8 cellular contexts compared by ENCODE assay signal in genomic region chr12:49945394-49946080, GRCh38. TPM values are rescaled to one million over a fixed set of nuclear protein-coding genes. Genes with fewer than 3 reads are reported as not detected.
DNase-seq lines count a peak whose midpoint lies in the region; ATAC-seq and TF ChIP-seq lines count a peak whose summit lies in the region.

No MANE protein-coding gene starts in this region.

- TF ChIP-seq POLR2A in Peyer's patch (IDR thresholded peaks at IDR 0.05): no peak

- in situ Hi-C loops in GM13976 (cut with MboI; ENCODE audit: low sequenced_read_pairs, unreplicated experiment): no loop called here

- H3K9me3 ChIP-seq in Peyer's patch: no peaks in the 10 kb centered on the region

- ATAC-seq in HG03354 (IDR thresholded peaks at IDR 0.05; ENCODE audit: poor library complexity, severe bottlenecking, unreplicated experiment): peak; percentile 83
- ATAC-seq in natural killer cell treated with Interleukin-12 subunit alpha and Interleukin-12 subunit beta and Interleukin-15 and Interleukin-18, amount 100 ng/mL, for 72 hours: peak; percentile 92 to 95
- peak; percentile 97 for ATAC-seq in stimulated activated effector memory CD8-positive, alpha-beta T cell treated with anti-CD3 and anti-CD28 coated beads, Interleukin-12 subunit alpha, Interleukin-12 subunit beta, amount 100 ng/mL, for 72 hours
- no peak for ATAC-seq in HG03342 (IDR thresholded peaks at IDR 0.05; ENCODE audit: unreplicated experiment)

- H3K4me3 Mint-ChIP-seq in activated T-helper 1 cell treated with anti-CD3 and anti-CD28 coated beads, Interleukin-12 subunit alpha, Interleukin-12 subunit beta, Interleukin-2, Interleukin-4 antibody, amounts not matched to agents 30 ng/mL and 10 ng/mL and 1 ng/mL, durations not matched to agents 14 hours and 24 hours and 36 hours: peak overlapping the region; percentile 77
- peak overlapping the region; percentile 80 for H3K4me3 Mint-ChIP-seq in natural killer cell treated with Interleukin-12 subunit alpha and Interleukin-12 subunit beta and Interleukin-15 and Interleukin-18, amount 100 ng/mL, for 72 hours
- H3K4me3 Mint-ChIP-seq in stimulated activated effector memory CD8-positive, alpha-beta T cell treated with anti-CD3 and anti-CD28 coated beads, Interleukin-12 subunit alpha, Interleukin-12 subunit beta, amount 100 ng/mL, for 72 hours: peak overlapping the region; percentile 67

- peak; percentile 93 for DNase-seq in GM13976 (ENCODE audit: low spot score)
- DNase-seq in Peyer's patch: peak; percentile 59 to 90 (median 87)
- DNase-seq in activated T-helper 1 cell treated with anti-CD3 and anti-CD28 coated beads, Interleukin-12 subunit alpha, Interleukin-12 subunit beta, Interleukin-2, Interleukin-4 antibody, amounts not matched to agents 30 ng/mL and 10 ng/mL and 1 ng/mL, durations not matched to agents 14 hours and 24 hours and 36 hours (ENCODE audit: low spot score): peak; percentile 74
- peak; percentile 63 for DNase-seq in fibroblast of peridontal ligament (ENCODE audit: extremely low read depth)
- DNase-seq in natural killer cell treated with Interleukin-12 subunit alpha and Interleukin-12 subunit beta and Interleukin-15 and Interleukin-18, amount 100 ng/mL, for 72 hours (ENCODE audit: low spot score): peak; percentile 85
- DNase-seq in stimulated activated effector memory CD8-positive, alpha-beta T cell treated with anti-CD3 and anti-CD28 coated beads, Interleukin-12 subunit alpha, Interleukin-12 subunit beta, amount 100 ng/mL, for 72 hours (ENCODE audit: low spot score in 2 of 2): peak; percentile 88 to 94

- no peak overlapping the region for H3K27ac ChIP-seq in Peyer's patch

- H3K36me3 Mint-ChIP-seq in activated T-helper 1 cell treated with anti-CD3 and anti-CD28 coated beads, Interleukin-12 subunit alpha, Interleukin-12 subunit beta, Interleukin-2, Interleukin-4 antibody, amounts not matched to agents 30 ng/mL and 10 ng/mL and 1 ng/mL, durations not matched to agents 14 hours and 24 hours and 36 hours (ENCODE audit: low read depth): no peaks in the 10 kb centered on the region
- no peaks in the 10 kb centered on the region for H3K36me3 Mint-ChIP-seq in natural killer cell treated with Interleukin-12 subunit alpha and Interleukin-12 subunit beta and Interleukin-15 and Interleukin-18, amount 100 ng/mL, for 72 hours
- H3K36me3 Mint-ChIP-seq in stimulated activated effector memory CD8-positive, alpha-beta T cell treated with anti-CD3 and anti-CD28 coated beads, Interleukin-12 subunit alpha, Interleukin-12 subunit beta, amount 100 ng/mL, for 72 hours: no peaks in the 10 kb centered on the region

- H3K4me3 ChIP-seq in Peyer's patch: peak overlapping the region in 3 of 4 donors; percentile 15 to 36 (median 30)

- no peaks in the 10 kb centered on the region for H3K9me3 Mint-ChIP-seq in activated T-helper 1 cell treated with anti-CD3 and anti-CD28 coated beads, Interleukin-12 subunit alpha, Interleukin-12 subunit beta, Interleukin-2, Interleukin-4 antibody, amounts not matched to agents 30 ng/mL and 10 ng/mL and 1 ng/mL, durations not matched to agents 14 hours and 24 hours and 36 hours
- no peaks in the 10 kb centered on the region for H3K9me3 Mint-ChIP-seq in natural killer cell treated with Interleukin-12 subunit alpha and Interleukin-12 subunit beta and Interleukin-15 and Interleukin-18, amount 100 ng/mL, for 72 hours
- H3K9me3 Mint-ChIP-seq in stimulated activated effector memory CD8-positive, alpha-beta T cell treated with anti-CD3 and anti-CD28 coated beads, Interleukin-12 subunit alpha, Interleukin-12 subunit beta, amount 100 ng/mL, for 72 hours: no peaks in the 10 kb centered on the region

- H3K36me3 ChIP-seq in Peyer's patch: no peaks in the 10 kb centered on the region

- peak overlapping the region; percentile 92 for H3K27ac Mint-ChIP-seq in activated T-helper 1 cell treated with anti-CD3 and anti-CD28 coated beads, Interleukin-12 subunit alpha, Interleukin-12 subunit beta, Interleukin-2, Interleukin-4 antibody, amounts not matched to agents 30 ng/mL and 10 ng/mL and 1 ng/mL, durations not matched to agents 14 hours and 24 hours and 36 hours
- H3K27ac Mint-ChIP-seq in natural killer cell treated with Interleukin-12 subunit alpha and Interleukin-12 subunit beta and Interleukin-15 and Interleukin-18, amount 100 ng/mL, for 72 hours: peak overlapping the region; percentile 77 to 87
- H3K27ac Mint-ChIP-seq in stimulated activated effector memory CD8-positive, alpha-beta T cell treated with anti-CD3 and anti-CD28 coated beads, Interleukin-12 subunit alpha, Interleukin-12 subunit beta, amount 100 ng/mL, for 72 hours: peak overlapping the region; percentile 90

- no peaks in the 10 kb centered on the region for H3K4me1 ChIP-seq in Peyer's patch

- no peaks in the 10 kb centered on the region for H3K27me3 ChIP-seq in Peyer's patch

- peaks cover 28% of the 10 kb centered on the region for H3K4me1 Mint-ChIP-seq in activated T-helper 1 cell treated with anti-CD3 and anti-CD28 coated beads, Interleukin-12 subunit alpha, Interleukin-12 subunit beta, Interleukin-2, Interleukin-4 antibody, amounts not matched to agents 30 ng/mL and 10 ng/mL and 1 ng/mL, durations not matched to agents 14 hours and 24 hours and 36 hours (ENCODE audit: low read depth)
- H3K4me1 Mint-ChIP-seq in natural killer cell treated with Interleukin-12 subunit alpha and Interleukin-12 subunit beta and Interleukin-15 and Interleukin-18, amount 100 ng/mL, for 72 hours (ENCODE audit: low read depth in 2 of 2): peaks cover 14 to 20% of the 10 kb centered on the region in 2 donors
- H3K4me1 Mint-ChIP-seq in stimulated activated effector memory CD8-positive, alpha-beta T cell treated with anti-CD3 and anti-CD28 coated beads, Interleukin-12 subunit alpha, Interleukin-12 subunit beta, amount 100 ng/mL, for 72 hours: peaks cover 30% of the 10 kb centered on the region

- intact Hi-C loops in activated T-helper 1 cell treated with anti-CD3 and anti-CD28 coated beads, Interleukin-12 subunit alpha, Interleukin-12 subunit beta, Interleukin-2, Interleukin-4 antibody, amounts not matched to agents 30 ng/mL and 10 ng/mL and 1 ng/mL, durations not matched to agents 14 hours and 24 hours and 36 hours (cut with micrococcal nuclease): loop anchor here (1.0 kb wide), 2 partner anchors 22 to 78 kb away; no protein-coding TSS in a partner anchor

- H3K27me3 Mint-ChIP-seq in activated T-helper 1 cell treated with anti-CD3 and anti-CD28 coated beads, Interleukin-12 subunit alpha, Interleukin-12 subunit beta, Interleukin-2, Interleukin-4 antibody, amounts not matched to agents 30 ng/mL and 10 ng/mL and 1 ng/mL, durations not matched to agents 14 hours and 24 hours and 36 hours (ENCODE audit: insufficient read depth): peaks cover 2% of the 10 kb centered on the region
- H3K27me3 Mint-ChIP-seq in natural killer cell treated with Interleukin-12 subunit alpha and Interleukin-12 subunit beta and Interleukin-15 and Interleukin-18, amount 100 ng/mL, for 72 hours: peaks cover 0 to 18% of the 10 kb centered on the region in 2 donors

- peak; percentile 94 for TF ChIP-seq CTCF in GM13976 (IDR thresholded peaks at IDR 0.05; ENCODE audit: borderline replicate concordance, control extremely low read depth, extremely low read depth, insufficient read depth, missing control alignments)
- peak; percentile 26 to 86 (median 72) for TF ChIP-seq CTCF in Peyer's patch (IDR thresholded peaks at IDR 0.05)

RNA-seq across cellular contexts. Expression of gene AQP2, which starts 5.0 kb away (rescaled TPM):
- total RNA-seq in Peyer's patch: not detected
- not detected in 2 replicates for total RNA-seq in activated T-helper 1 cell treated with anti-CD3 and anti-CD28 coated beads, Interleukin-12 subunit alpha, Interleukin-12 subunit beta, Interleukin-2, Interleukin-4 antibody, amounts not matched to agents 30 ng/mL and 10 ng/mL and 1 ng/mL, durations not matched to agents 14 hours and 24 hours and 36 hours
- total RNA-seq in natural killer cell treated with Interleukin-12 subunit alpha and Interleukin-12 subunit beta and Interleukin-15 and Interleukin-18, amount 100 ng/mL, for 72 hours: not detected

RNA-seq across cellular contexts. Expression of gene AQP5, which starts 16.1 kb away (rescaled TPM):
- total RNA-seq in Peyer's patch: not detected
- total RNA-seq in activated T-helper 1 cell treated with anti-CD3 and anti-CD28 coated beads, Interleukin-12 subunit alpha, Interleukin-12 subunit beta, Interleukin-2, Interleukin-4 antibody, amounts not matched to agents 30 ng/mL and 10 ng/mL and 1 ng/mL, durations not matched to agents 14 hours and 24 hours and 36 hours: not detected in 2 replicates
- total RNA-seq in natural killer cell treated with Interleukin-12 subunit alpha and Interleukin-12 subunit beta and Interleukin-15 and Interleukin-18, amount 100 ng/mL, for 72 hours: not detected

RNA-seq across cellular contexts. Expression of gene AQP6, which starts 27.2 kb away (rescaled TPM):
- not detected for total RNA-seq in Peyer's patch
- not detected in 2 replicates for total RNA-seq in activated T-helper 1 cell treated with anti-CD3 and anti-CD28 coated beads, Interleukin-12 subunit alpha, Interleukin-12 subunit beta, Interleukin-2, Interleukin-4 antibody, amounts not matched to agents 30 ng/mL and 10 ng/mL and 1 ng/mL, durations not matched to agents 14 hours and 24 hours and 36 hours
- total RNA-seq in natural killer cell treated with Interleukin-12 subunit alpha and Interleukin-12 subunit beta and Interleukin-15 and Interleukin-18, amount 100 ng/mL, for 72 hours: not detected

RNA-seq across cellular contexts. Expression of gene FAIM2, which starts 41.8 kb away (rescaled TPM):
- total RNA-seq in Peyer's patch: 1 to 10 TPM in 3 of 4 donors, under 1 TPM in 1; 0.83 to 4.7 (median 2.9) TPM
- total RNA-seq in activated T-helper 1 cell treated with anti-CD3 and anti-CD28 coated beads, Interleukin-12 subunit alpha, Interleukin-12 subunit beta, Interleukin-2, Interleukin-4 antibody, amounts not matched to agents 30 ng/mL and 10 ng/mL and 1 ng/mL, durations not matched to agents 14 hours and 24 hours and 36 hours: 0.49 and 0.64 TPM in 2 replicates
- under 1 TPM in 1 of 2 donors, not detected in 1; 0.50 TPM for total RNA-seq in natural killer cell treated with Interleukin-12 subunit alpha and Interleukin-12 subunit beta and Interleukin-15 and Interleukin-18, amount 100 ng/mL, for 72 hours
